In the genomic region with DNA sequence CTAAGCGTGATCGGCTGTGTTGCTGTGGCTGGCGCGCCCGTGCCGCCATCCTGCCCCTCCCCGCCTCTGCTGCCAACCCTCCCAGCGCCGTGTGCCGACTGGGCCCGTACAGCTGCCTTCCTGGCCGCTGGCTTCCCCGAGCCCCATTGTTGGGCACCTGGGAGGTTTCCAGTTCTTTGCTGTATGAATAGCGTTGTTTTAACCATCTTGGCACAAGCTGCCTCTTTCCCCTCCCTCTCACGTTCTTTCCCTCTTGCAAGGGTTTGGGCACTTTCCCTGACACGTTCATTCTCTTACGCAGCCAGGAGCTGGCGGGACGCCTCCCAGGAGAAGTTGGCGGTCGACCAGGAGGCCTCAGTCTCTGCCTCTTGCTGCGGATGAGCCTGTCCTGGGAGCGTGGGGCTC, we compare ENCODE assay signal across 10 cellular contexts. TPM values are rescaled to one million over a fixed set of nuclear protein-coding genes. Genes with fewer than 3 reads are reported as not detected.
A peak's percentile ranks its signal among the peaks of the same experiment; 100 is the strongest.
DNase-seq lines count a peak whose midpoint lies in the region; ATAC-seq and TF ChIP-seq lines count a peak whose summit lies in the region.
"Had no signal": no experiment of that assay in that cellular context is flagged by ENCODE, and none has a peak within 500 bp of the region (broad histone marks: within the 10 kb centered on the region; RNA-seq: fewer than 3 reads in every experiment).

No MANE protein-coding gene starts in this region.

- no TSS peak for BruUV-seq in A673 (replicated peaks; lab: Mats Ljungman, UMichigan)

- H3K27me3 ChIP-seq in A673 (replicated peaks; ENCODE audit: insufficient read depth, low read depth, low read length, poor library complexity), result no peaks in the 10 kb centered on the region

- TF ChIP-seq POLR2A in GM18505 (IDR thresholded peaks at IDR 0.05; ENCODE audit: borderline replicate concordance, extremely low read depth, insufficient read depth, insufficient read length), result no peak

- no peaks in the 10 kb centered on the region for H3K36me3 ChIP-seq in A673 (ENCODE audit: insufficient read depth, low read length, poor library complexity, severe bottlenecking)

- no peak for TF ChIP-seq CTCF in A673 (conservative IDR thresholded peaks at IDR 0.05; ENCODE audit: low read depth, low read length)

- POLR2A ChIA-PET in A673 (lab: Charles Lee; ENCODE audit: low non-redundant PET), result no interaction called here

- H3K27ac ChIP-seq in A673 (ENCODE audit: low read depth, low read length, poor library complexity, severe bottlenecking), result no peak overlapping the region

- H3K4me3 ChIP-seq in A673 (ENCODE audit: low read depth, low read length, poor library complexity, severe bottlenecking), result no peak overlapping the region

- H3K9me3 ChIP-seq in A673 (ENCODE audit: low read depth, low read length, poor library complexity, severe bottlenecking), result no peaks in the 10 kb centered on the region

- intact Hi-C loops in A673 (cut with micrococcal nuclease; ENCODE audit: unreplicated experiment), result no loop called here

- CTCF ChIA-PET in A673 (lab: Charles Lee), result no interaction called here

- DNase-seq in A673 (ENCODE audit: low spot score) (peak; percentile 54), NCI-H1105 treated with DMSO at 0.1 percent for 48 hours (lab: John Stamatoyannopoulos, UW) (peak; percentile 86), epidermal melanocyte (ENCODE audit: insufficient read length, low spot score) (peak; percentile 69), mucosa of gallbladder (ENCODE audit: low spot score) (peak; percentile 84), SIG-M5 (lab: John Stamatoyannopoulos, UW) (no peak)
- DNase-seq: ACHN; activated CD8-positive, alpha-beta memory T cell treated with anti-CD3 and anti-CD28 coated beads, Interleukin-2, amount 50 U/mL, for 48 hours had no signal

- H3K4me1 ChIP-seq in A673 (ENCODE audit: insufficient read depth, low read length, poor library complexity, severe bottlenecking), result no peaks in the 10 kb centered on the region

- no peak for ATAC-seq in GM18505 (IDR thresholded peaks at IDR 0.05; ENCODE audit: unreplicated experiment)
- no peak for ATAC-seq in HG03442 (IDR thresholded peaks at IDR 0.05; ENCODE audit: unreplicated experiment)
- no peak for ATAC-seq in GM21619 (IDR thresholded peaks at IDR 0.05; ENCODE audit: unreplicated experiment)

RNA-seq across cellular contexts. Expression of a gene that starts 43.1 kb away (rescaled TPM):
- total RNA-seq in A673 (2021) (50.7 and 54.1 TPM in 2 replicates), mucosa of gallbladder (106 TPM)
